ENCODE assay signal across 8 cellular contexts in the genomic region with DNA sequence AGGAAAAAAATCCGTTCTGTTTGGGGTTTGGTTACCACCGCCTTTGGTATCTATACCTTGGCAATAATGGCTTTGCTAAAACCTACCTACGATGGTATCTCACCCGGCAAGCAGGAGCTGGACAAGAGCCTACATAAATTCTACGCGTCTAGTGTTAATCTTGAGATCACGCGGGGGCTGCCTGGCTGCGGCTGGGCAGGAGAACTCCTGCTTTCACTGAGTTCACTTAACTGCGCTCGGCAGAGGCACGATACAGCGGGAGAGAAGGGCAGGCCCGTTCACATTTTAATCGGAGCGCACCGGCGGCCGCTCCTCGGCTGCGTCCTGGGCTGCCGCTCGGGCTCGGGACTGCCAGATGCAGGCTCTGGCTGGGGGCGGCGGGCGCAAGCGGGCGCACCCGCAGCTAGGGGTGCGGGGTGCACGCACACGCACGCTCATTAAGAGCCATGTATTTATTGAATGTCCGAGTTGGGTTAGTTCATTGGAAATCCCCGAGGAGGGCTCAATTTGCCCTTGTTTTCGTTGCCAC. TPM values are rescaled to one million over a fixed set of nuclear protein-coding genes. Genes with fewer than 3 reads are reported as not detected.
DNase-seq lines count a peak whose midpoint lies in the region; ATAC-seq, FAIRE-seq and TF ChIP-seq lines count a peak whose summit lies in the region.

No MANE protein-coding gene starts in this region.

- TF ChIP-seq POLR2A in A549 (IDR thresholded peaks at IDR 0.05; ENCODE audit: low read length) (no peak), lower leg skin (IDR thresholded peaks at IDR 0.05) (no peak)

- intact Hi-C loops in lower leg skin (cut with DNase I; ENCODE audit: low total_unique reads): no loop called here

- no peak for TF ChIP-seq EP300 in A549 (IDR thresholded peaks at IDR 0.05)

- peak overlapping the region; percentile 91 for H3K4me2 ChIP-seq in A549

- no peak for TF ChIP-seq RAD21 in A549 (conservative IDR thresholded peaks at IDR 0.05 in 1 of 2, IDR thresholded peaks at IDR 0.05 in 1 of 2)

- ATAC-seq in A549: peak in 1 of 2 experiments; percentile 27; a peak in 3 of 6 replicates

- H3K27ac ChIP-seq in A549: no peak overlapping the region
- peak overlapping the region; percentile 96 for H3K27ac ChIP-seq in angular gyrus (ENCODE audit: low read depth, low read length)
- H3K27ac ChIP-seq in urinary bladder (ENCODE audit: low read depth): no peak overlapping the region
- no peak overlapping the region for H3K27ac ChIP-seq in RWPE1

- CTCF ChIA-PET in A549 (lab: Yijun Ruan, JAX) (interaction anchor here (1.0 kb wide), 1 partner anchor 19 kb away, joined by 3 read pairs; no protein-coding TSS in a partner anchor), RWPE1 (lab: Yijun Ruan, JAX) (interaction anchor here (0.6 kb wide), 1 partner anchor 450 kb away, joined by 4 read pairs; no protein-coding TSS in a partner anchor)

- H3K4me3 ChIP-seq in A549 (peak overlapping the region; percentile 44; the same call in 2 of the 3 replicates), lower leg skin (ENCODE audit: low read depth, poor library complexity, severe bottlenecking) (peak overlapping the region; percentile 12), urinary bladder (ENCODE audit: low read depth, low read length) (peak overlapping the region; percentile 41)

- POLR2A ChIA-PET in A549 (lab: Yijun Ruan, JAX): no interaction called here
- POLR2A ChIA-PET in RWPE1 (lab: Yijun Ruan, JAX; ENCODE audit: low non-redundant PET): no interaction called here

- H3K9me3 ChIP-seq in A549: no peaks in the 10 kb centered on the region

- no peaks in the 10 kb centered on the region for H3K36me3 ChIP-seq in urinary bladder (ENCODE audit: insufficient read depth)

- no peak for TF ChIP-seq CTCF in A549 (IDR thresholded peaks at IDR 0.05)
- no peak for TF ChIP-seq CTCF in lower leg skin (IDR thresholded peaks at IDR 0.05)
- no peak for TF ChIP-seq CTCF in RWPE1 (conservative IDR thresholded peaks at IDR 0.05; ENCODE audit: low read depth)

- no peak for DNase-seq in A549 (ENCODE audit: low read depth in 1 of 2, low spot score in 1 of 2)
- peak; percentile 25 for DNase-seq in H4 (ENCODE audit: low spot score)
- peak in 1 of 2 donors; percentile 86 for DNase-seq in lower leg skin (ENCODE audit: low spot score in 2 of 2)
- no peak for DNase-seq in Kasumi-1 (lab: John Stamatoyannopoulos, UW)
- DNase-seq in RWPE1 (ENCODE audit: low spot score): no peak
- DNase-seq in NCI-H1694 treated with DMSO at 0.1 percent for 48 hours (lab: John Stamatoyannopoulos, UW): no peak

- H3K4me1 ChIP-seq in A549 (peaks cover 12% of the 10 kb centered on the region; the same call in 1 of the 3 replicates), urinary bladder (ENCODE audit: insufficient read depth) (peaks cover 2% of the 10 kb centered on the region)

- FAIRE-seq in A549 (lab: Jason Lieb, UNC): no peak

- 50% methylated on average over 37 of the region's 37 CpGs for WGBS in A549 (ENCODE audit: missing lambda C conversion rate)
- 1 to 2% methylated on average over 27 to 37 of the region's 37 CpGs for WGBS in lower leg skin, 2 donors
- 1% methylated on average over 37 of the region's 37 CpGs for WGBS in urinary bladder

TF ChIP-seq in A549, 52 proteins besides CTCF, POLR2A, EP300 and RAD21:
- TF ChIP-seq CBX8 (IDR thresholded peaks at IDR 0.05): peak; percentile 90; the same call in 1 of the 2 replicates
- TF ChIP-seq, protein P1, sequence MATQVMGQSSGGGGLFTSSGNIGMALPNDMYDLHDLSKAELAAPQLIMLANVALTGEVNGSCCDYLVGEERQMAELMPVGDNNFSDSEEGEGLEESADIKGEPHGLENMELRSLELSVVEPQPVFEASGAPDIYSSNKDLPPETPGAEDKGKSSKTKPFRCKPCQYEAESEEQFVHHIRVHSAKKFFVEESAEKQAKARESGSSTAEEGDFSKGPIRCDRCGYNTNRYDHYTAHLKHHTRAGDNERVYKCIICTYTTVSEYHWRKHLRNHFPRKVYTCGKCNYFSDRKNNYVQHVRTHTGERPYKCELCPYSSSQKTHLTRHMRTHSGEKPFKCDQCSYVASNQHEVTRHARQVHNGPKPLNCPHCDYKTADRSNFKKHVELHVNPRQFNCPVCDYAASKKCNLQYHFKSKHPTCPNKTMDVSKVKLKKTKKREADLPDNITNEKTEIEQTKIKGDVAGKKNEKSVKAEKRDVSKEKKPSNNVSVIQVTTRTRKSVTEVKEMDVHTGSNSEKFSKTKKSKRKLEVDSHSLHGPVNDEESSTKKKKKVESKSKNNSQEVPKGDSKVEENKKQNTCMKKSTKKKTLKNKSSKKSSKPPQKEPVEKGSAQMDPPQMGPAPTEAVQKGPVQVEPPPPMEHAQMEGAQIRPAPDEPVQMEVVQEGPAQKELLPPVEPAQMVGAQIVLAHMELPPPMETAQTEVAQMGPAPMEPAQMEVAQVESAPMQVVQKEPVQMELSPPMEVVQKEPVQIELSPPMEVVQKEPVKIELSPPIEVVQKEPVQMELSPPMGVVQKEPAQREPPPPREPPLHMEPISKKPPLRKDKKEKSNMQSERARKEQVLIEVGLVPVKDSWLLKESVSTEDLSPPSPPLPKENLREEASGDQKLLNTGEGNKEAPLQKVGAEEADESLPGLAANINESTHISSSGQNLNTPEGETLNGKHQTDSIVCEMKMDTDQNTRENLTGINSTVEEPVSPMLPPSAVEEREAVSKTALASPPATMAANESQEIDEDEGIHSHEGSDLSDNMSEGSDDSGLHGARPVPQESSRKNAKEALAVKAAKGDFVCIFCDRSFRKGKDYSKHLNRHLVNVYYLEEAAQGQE (IDR thresholded peaks at IDR 0.05): no peak
- TF ChIP-seq CHD4 (IDR thresholded peaks at IDR 0.05; ENCODE audit: borderline replicate concordance): no peak
- TF ChIP-seq, protein P2, sequence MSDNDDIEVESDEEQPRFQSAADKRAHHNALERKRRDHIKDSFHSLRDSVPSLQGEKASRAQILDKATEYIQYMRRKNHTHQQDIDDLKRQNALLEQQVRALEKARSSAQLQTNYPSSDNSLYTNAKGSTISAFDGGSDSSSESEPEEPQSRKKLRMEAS (IDR thresholded peaks at IDR 0.05): no peak
- TF ChIP-seq RNF2 (IDR thresholded peaks at IDR 0.05; ENCODE audit: borderline replicate concordance, low read depth): peak; percentile 98
TF ChIP-seq in A549: peak in this region for 2.

RNA-seq across cellular contexts. Expression of a gene that starts 1.7 kb away (rescaled TPM):
- polyA plus RNA-seq in A549 (2011; rRNA removed) (not detected in 2 replicates), A549 (2017; fragmentation: RNase III; extraction: RNeasy Plus Mini Kit Qiagen cat#74134 plus additional on column Dnase treatment) (0.03 TPM in 1 of 3 replicates, not detected in the others), urinary bladder (not detected)
- not detected in 2 replicates for polyA plus RNA-seq in A549 (2012; cell fraction: cytosol; rRNA removed)
- polyA plus RNA-seq in A549 (2012; cell fraction: nucleus; rRNA removed): 0.04 TPM in 2 replicates
- not detected in 2 replicates for polyA minus RNA-seq in A549 (2011; rRNA and poly(A)+ RNA removed)
- total RNA-seq in H4 (2014; rRNA removed; shearing (Covaris generic)): 1.3 and 2.6 TPM in 2 replicates
- total RNA-seq in lower leg skin (1 to 10 TPM in 3 of 4 donors, under 1 TPM in 1; 0.84 to 3.5 (median 2.1) TPM), urinary bladder (0.32 TPM)
